10 cellular contexts compared by ENCODE assay signal in the genomic region with DNA sequence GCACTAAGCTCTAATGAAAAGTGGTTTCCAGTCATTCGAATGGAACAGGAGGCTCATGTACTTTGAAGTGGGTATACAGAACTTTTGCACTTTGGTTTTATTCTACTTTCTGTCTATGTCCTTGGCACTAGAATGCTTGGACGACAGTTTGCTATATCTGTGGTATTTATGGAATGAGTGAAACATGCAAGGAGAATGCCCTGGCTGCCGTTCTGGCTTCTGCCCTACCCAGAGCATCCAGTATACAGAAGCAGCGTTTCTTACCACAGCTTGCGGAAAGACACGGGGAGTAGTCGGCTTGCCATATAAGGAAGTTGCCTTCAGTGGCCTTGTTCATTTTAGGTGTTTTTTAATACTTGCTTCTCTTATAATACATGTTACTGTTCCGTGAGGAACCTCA.
A peak's percentile ranks its signal among the peaks of the same experiment; 100 is the strongest.
DNase-seq lines count a peak whose midpoint lies in the region; ATAC-seq, FAIRE-seq and TF ChIP-seq lines count a peak whose summit lies in the region.
"Had no signal": no experiment of that assay in that cellular context is flagged by ENCODE, and none has a peak within 500 bp of the region (broad histone marks: within the 10 kb centered on the region; RNA-seq: fewer than 3 reads in every experiment).

No MANE protein-coding gene starts in this region.

- no peak for TF ChIP-seq POLR2A in transverse colon (IDR thresholded peaks at IDR 0.05)

- peaks cover 10% of the 10 kb centered on the region for H3K36me3 Mint-ChIP-seq in activated CD8-positive, alpha-beta memory T cell treated with anti-CD3 and anti-CD28 coated beads, Interleukin-2, amount 10 ng/mL, durations not matched to agents 7 days and 5 days

- in situ Hi-C loops in astrocyte of the spinal cord (cut with HindIII; ENCODE audit: low sequenced_read_pairs) (no loop called here), transverse colon (cut with MboI; ENCODE audit: low pct_ligation_motif_present in 1 of 4, low pct_unique_long_range_greater_than_20kb in 1 of 4, low sequenced_read_pairs in 3 of 4) (no loop called here)

- H3K9me3 ChIP-seq in right cardiac atrium (ENCODE audit: control insufficient read depth, low read length) = no peaks in the 10 kb centered on the region
- H3K9me3 ChIP-seq in transverse colon = no peaks in the 10 kb centered on the region

- WGBS in right cardiac atrium = 49% methylated on average over 8 of the region's 8 CpGs
- WGBS in transverse colon (ENCODE audit: low coverage in 1 of 2), 2 donors = 83% methylated on average over 1 to 8 of the region's 8 CpGs

- DNase-seq in HS-27A (ENCODE audit: low read depth) (peak; percentile 31), astrocyte of the spinal cord (ENCODE audit: low read depth, low spot score) (peak; percentile 91), right cardiac atrium (peak in 1 of 3 donors; percentile 64), urothelium cell line (ENCODE audit: low spot score) (peak; percentile 35), transverse colon (no peak), NCI-H1436 treated with DMSO at 0.1 percent for 48 hours (lab: John Stamatoyannopoulos, UW) (no peak)
- no peak for DNase-seq in activated CD8-positive, alpha-beta memory T cell treated with anti-CD3 and anti-CD28 coated beads, Interleukin-2, amount 10 ng/mL, durations not matched to agents 7 days and 5 days
- DNase-seq: activated T-cell treated with anti-CD3 and anti-CD28 coated beads, Interleukin-2, amount 50 U/mL, for 4 hours; NCI-H774 had no signal

- H3K4me1 ChIP-seq in right cardiac atrium (ENCODE audit: control insufficient read depth, insufficient read depth, low read length) (peaks cover 1% of the 10 kb centered on the region), transverse colon (peaks cover 0 to 15% (median 3%) of the 10 kb centered on the region in 4 donors)

- TF ChIP-seq CTCF in astrocyte of the spinal cord (IDR thresholded peaks at IDR 0.05; ENCODE audit: low read depth, low read length) (no peak), transverse colon (IDR thresholded peaks at IDR 0.05) (no peak)

- H3K27ac ChIP-seq in right cardiac atrium (ENCODE audit: low read length) (no peak overlapping the region), transverse colon (peak overlapping the region in 1 of 4 donors; percentile 31)

- FAIRE-seq in urothelium cell line (lab: Jason Lieb, UNC) = no peak
- FAIRE-seq: islet of Langerhans had no signal

- H3K4me1 Mint-ChIP-seq in activated CD8-positive, alpha-beta memory T cell treated with anti-CD3 and anti-CD28 coated beads, Interleukin-2, amount 10 ng/mL, durations not matched to agents 7 days and 5 days = peaks cover 4% of the 10 kb centered on the region

- no peaks in the 10 kb centered on the region for H3K36me3 ChIP-seq in transverse colon

- no peak overlapping the region for H3K4me3 Mint-ChIP-seq in activated CD8-positive, alpha-beta memory T cell treated with anti-CD3 and anti-CD28 coated beads, Interleukin-2, amount 10 ng/mL, durations not matched to agents 7 days and 5 days
- H3K4me3 Mint-ChIP-seq: activated T-cell treated with anti-CD3 and anti-CD28 coated beads, Interleukin-2, amount 50 U/mL, for 4 hours had no signal

- intact Hi-C loops in right cardiac atrium (cut with DNase I) = no loop called here
- intact Hi-C loops in transverse colon (cut with DNase I; ENCODE audit: low total_unique reads) = no loop called here

- peaks cover 2% of the 10 kb centered on the region for H3K9me3 Mint-ChIP-seq in activated CD8-positive, alpha-beta memory T cell treated with anti-CD3 and anti-CD28 coated beads, Interleukin-2, amount 10 ng/mL, durations not matched to agents 7 days and 5 days (ENCODE audit: low read depth)
- H3K9me3 Mint-ChIP-seq: activated T-cell treated with anti-CD3 and anti-CD28 coated beads, Interleukin-2, amount 50 U/mL, for 4 hours had no signal

- no peaks in the 10 kb centered on the region for H3K27me3 Mint-ChIP-seq in activated CD8-positive, alpha-beta memory T cell treated with anti-CD3 and anti-CD28 coated beads, Interleukin-2, amount 10 ng/mL, durations not matched to agents 7 days and 5 days

- no peak overlapping the region for H3K4me3 ChIP-seq in astrocyte of the spinal cord (ENCODE audit: low read depth, low read length)
- no peak overlapping the region for H3K4me3 ChIP-seq in right cardiac atrium (ENCODE audit: low read length)
- no peak overlapping the region for H3K4me3 ChIP-seq in transverse colon

- peak; percentile 61 to 66 for ATAC-seq in right cardiac atrium
- ATAC-seq in activated CD8-positive, alpha-beta memory T cell treated with anti-CD3 and anti-CD28 coated beads, Interleukin-2, amount 10 ng/mL, durations not matched to agents 7 days and 5 days = no peak
- ATAC-seq: activated T-cell treated with anti-CD3 and anti-CD28 coated beads, Interleukin-2, amount 50 U/mL, for 4 hours had no signal

- TF ChIP-seq EP300 in transverse colon (IDR thresholded peaks at IDR 0.05; ENCODE audit: low read depth) = no peak

- CTCF ChIA-PET in activated CD8-positive, alpha-beta memory T cell treated with anti-CD3 and anti-CD28 coated beads, Interleukin-2, amount 10 ng/mL, durations not matched to agents 7 days and 5 days (lab: Charles Lee) = no interaction called here

- no peak overlapping the region for H3K27ac Mint-ChIP-seq in activated CD8-positive, alpha-beta memory T cell treated with anti-CD3 and anti-CD28 coated beads, Interleukin-2, amount 10 ng/mL, durations not matched to agents 7 days and 5 days

- H3K27me3 ChIP-seq in right cardiac atrium (ENCODE audit: control insufficient read depth, insufficient read depth) (no peaks in the 10 kb centered on the region), transverse colon (no peaks in the 10 kb centered on the region)

Comparison
In these comparisons a context has a peak if more than half of its experiments do, and no peak if none do; other contexts are left out.
1. DNase-seq: peak in HS-27A (single experiment), astrocyte of the spinal cord (single experiment) and urothelium cell line (single experiment); none in transverse colon (single experiment), activated CD8-positive, alpha-beta memory T cell treated with anti-CD3 and anti-CD28 coated beads, Interleukin-2, amount 10 ng/mL, durations not matched to agents 7 days and 5 days (single experiment) and NCI-H1436 treated with DMSO at 0.1 percent for 48 hours (single experiment).